In genomic region chr6:51118754-51119153, GRCh38 we compare ENCODE assay signal across 27 cellular contexts.
"Had no signal": no experiment of that assay in that cellular context is flagged by ENCODE, and none has a peak within 500 bp of the region (broad histone marks: within the 10 kb centered on the region; RNA-seq: fewer than 3 reads in every experiment).

No MANE protein-coding gene starts in this region.

- H3K9me3 Mint-ChIP-seq: activated T-helper 17 cell treated with anti-CD3 and anti-CD28 coated beads, Interleukin-2, amount 50 U/mL, for 72 hours; neural crest cell had no signal

- H3K9me3 ChIP-seq: gastrocnemius medialis, right atrium auricular region, stomach, thyroid gland, upper lobe of left lung had no signal

- H3K4me3 Mint-ChIP-seq: activated CD4-positive, alpha-beta T cell treated with anti-CD3 and anti-CD28 coated beads, Interleukin-2, amount 10 ng/mL, durations not matched to agents 7 days and 5 days; activated CD8-positive, alpha-beta T cell treated with anti-CD3 and anti-CD28 coated beads for 36 hours; activated T-cell treated with anti-CD3 and anti-CD28 coated beads, Interleukin-2, amount 50 U/mL, for 4 hours; activated T-helper 17 cell treated with anti-CD3 and anti-CD28 coated beads, Interleukin-2, amount 50 U/mL, for 72 hours; effector memory CD8-positive, alpha-beta T cell; naive thymus-derived CD8-positive, alpha-beta T cell; neural crest cell; stimulated activated naive B cell treated with anti-CD40 and anti-IgM and Interleukin-4, amounts not matched to agents 10 μg/mL and 1 μg/mL and 100 μg/mL, for 72 hours had no signal

- H3K27me3 Mint-ChIP-seq: activated CD4-positive, alpha-beta T cell treated with anti-CD3 and anti-CD28 coated beads, Interleukin-2, amount 10 ng/mL, durations not matched to agents 7 days and 5 days; activated CD8-positive, alpha-beta T cell treated with anti-CD3 and anti-CD28 coated beads for 36 hours; activated T-helper 17 cell treated with anti-CD3 and anti-CD28 coated beads, Interleukin-2, amount 50 U/mL, for 72 hours; effector memory CD8-positive, alpha-beta T cell; stimulated activated naive B cell treated with anti-CD40 and anti-IgM and Interleukin-4, amounts not matched to agents 10 μg/mL and 1 μg/mL and 100 μg/mL, for 72 hours had no signal

- H3K79me2 ChIP-seq: parathyroid adenoma had no signal

- DNase-seq: activated CD4-positive, alpha-beta T cell treated with anti-CD3 and anti-CD28 coated beads, Interleukin-2, amount 10 ng/mL, durations not matched to agents 7 days and 5 days; activated CD4-positive, CD25-positive, alpha-beta regulatory T cell treated with anti-CD3 and anti-CD28 coated beads, Interleukin-2, amount 50 U/mL, for 72 hours; activated CD8-positive, alpha-beta T cell treated with anti-CD3 and anti-CD28 coated beads for 36 hours; activated gamma-delta T cell treated with Interleukin-2 at 50 U/mL for 16 hours; activated naive CD4-positive, alpha-beta T cell treated with anti-CD3 and anti-CD28 coated beads, Interleukin-2, amount 50 U/mL, for 16 hours; activated T-cell treated with anti-CD3 and anti-CD28 coated beads, Interleukin-2, amount 50 U/mL, for 4 hours; amniotic stem cell; brain microvascular endothelial cell; cortex of kidney; effector memory CD8-positive, alpha-beta T cell; erythroblast; gastrocnemius medialis; glutamatergic neuron; midbrain; naive thymus-derived CD8-positive, alpha-beta T cell; occipital lobe; stimulated activated CD4-positive, alpha-beta T cell treated with anti-CD3 and anti-CD28 coated beads, Interleukin-15, amount 100 ng/mL, for 24 hours; stimulated activated CD4-positive, alpha-beta T cell treated with anti-CD3 and anti-CD28 coated beads, Interleukin-2, amount 100 ng/mL, for 24 hours; stimulated activated naive B cell treated with anti-CD40 and anti-IgM and Interleukin-4, amounts not matched to agents 10 μg/mL and 1 μg/mL and 100 μg/mL, for 72 hours; stomach; T1000; thyroid gland; upper lobe of left lung had no signal

- H3K4me3 ChIP-seq: gastrocnemius medialis, right atrium auricular region, stomach, thyroid gland, upper lobe of left lung had no signal

- H3K4me1 Mint-ChIP-seq: activated CD4-positive, alpha-beta T cell treated with anti-CD3 and anti-CD28 coated beads, Interleukin-2, amount 10 ng/mL, durations not matched to agents 7 days and 5 days; activated T-helper 17 cell treated with anti-CD3 and anti-CD28 coated beads, Interleukin-2, amount 50 U/mL, for 72 hours; naive thymus-derived CD8-positive, alpha-beta T cell; stimulated activated naive B cell treated with anti-CD40 and anti-IgM and Interleukin-4, amounts not matched to agents 10 μg/mL and 1 μg/mL and 100 μg/mL, for 72 hours had no signal

- H3K27ac Mint-ChIP-seq: activated CD4-positive, alpha-beta T cell treated with anti-CD3 and anti-CD28 coated beads, Interleukin-2, amount 10 ng/mL, durations not matched to agents 7 days and 5 days; activated CD8-positive, alpha-beta T cell treated with anti-CD3 and anti-CD28 coated beads for 36 hours; activated T-helper 17 cell treated with anti-CD3 and anti-CD28 coated beads, Interleukin-2, amount 50 U/mL, for 72 hours; effector memory CD8-positive, alpha-beta T cell; naive thymus-derived CD8-positive, alpha-beta T cell; stimulated activated naive B cell treated with anti-CD40 and anti-IgM and Interleukin-4, amounts not matched to agents 10 μg/mL and 1 μg/mL and 100 μg/mL, for 72 hours had no signal

- H3K36me3 ChIP-seq: brain microvascular endothelial cell, gastrocnemius medialis, right atrium auricular region, stomach, thyroid gland, upper lobe of left lung had no signal

- H2AFZ ChIP-seq: parathyroid adenoma had no signal

- H3K27ac ChIP-seq: brain microvascular endothelial cell, gastrocnemius medialis, parathyroid adenoma, right atrium auricular region, stomach, thyroid gland, upper lobe of left lung had no signal

- H3K4me1 ChIP-seq: gastrocnemius medialis, parathyroid adenoma, right atrium auricular region, stomach, thyroid gland, upper lobe of left lung had no signal

- H3K9ac ChIP-seq: parathyroid adenoma had no signal

- H3K36me3 Mint-ChIP-seq: naive thymus-derived CD8-positive, alpha-beta T cell; stimulated activated naive B cell treated with anti-CD40 and anti-IgM and Interleukin-4, amounts not matched to agents 10 μg/mL and 1 μg/mL and 100 μg/mL, for 72 hours had no signal

- H3K27me3 ChIP-seq: brain microvascular endothelial cell, gastrocnemius medialis, right atrium auricular region, stomach, thyroid gland, upper lobe of left lung had no signal
